In genomic region chr19:49533551-49534488, GRCh38 we compare ENCODE assay signal across 8 cellular contexts. TPM values are rescaled to one million over a fixed set of nuclear protein-coding genes. Genes with fewer than 3 reads are reported as not detected.
A peak's percentile ranks its signal among the peaks of the same experiment; 100 is the strongest.
DNase-seq lines count a peak whose midpoint lies in the region; ATAC-seq lines count a peak whose summit lies in the region.

No MANE protein-coding gene starts in this region.

- in situ Hi-C loops in G401 (cut with HindIII; ENCODE audit: low sequenced_read_pairs) = no loop called here

- peak overlapping the region; percentile 81 for H3K27ac Mint-ChIP-seq in activated CD4-positive, alpha-beta T cell treated with anti-CD3 and anti-CD28 coated beads, Interleukin-2, amount 10 ng/mL, durations not matched to agents 24 days and 14 days
- H3K27ac Mint-ChIP-seq in dendritic cell treated with granulocyte-macrophage colony-stimulating factor and Interleukin-4, amounts not matched to agents 40 ng/mL and 50 ng/mL, for 4 days = peak overlapping the region; percentile 71

- H3K9me3 Mint-ChIP-seq in activated CD4-positive, alpha-beta T cell treated with anti-CD3 and anti-CD28 coated beads, Interleukin-2, amount 10 ng/mL, durations not matched to agents 24 days and 14 days = no peaks in the 10 kb centered on the region
- H3K9me3 Mint-ChIP-seq in dendritic cell treated with granulocyte-macrophage colony-stimulating factor and Interleukin-4, amounts not matched to agents 40 ng/mL and 50 ng/mL, for 4 days = no peaks in the 10 kb centered on the region

- DNase-seq in G401 (ENCODE audit: low spot score) (peak; percentile 44), HCEC 1CT (peak; percentile 26), NCI-H2196 (lab: John Stamatoyannopoulos, UW; ENCODE audit: unreplicated experiment) (peak; percentile 76), lung microvascular endothelial cell (ENCODE audit: low read depth in 2 of 2) (peak; percentile 59 to 65)
- DNase-seq in activated CD4-positive, alpha-beta T cell treated with anti-CD3 and anti-CD28 coated beads, Interleukin-2, amount 10 ng/mL, durations not matched to agents 24 days and 14 days = peak; percentile 96
- DNase-seq in stimulated activated CD8-positive, alpha-beta memory T cell treated with anti-CD3 and anti-CD28 coated beads, Interleukin-15, amount 100 ng/mL, for 1 hour (ENCODE audit: low read depth) = peak; percentile 78

- peaks cover 18% of the 10 kb centered on the region for H3K4me1 Mint-ChIP-seq in activated CD4-positive, alpha-beta T cell treated with anti-CD3 and anti-CD28 coated beads, Interleukin-2, amount 10 ng/mL, durations not matched to agents 24 days and 14 days
- H3K4me1 Mint-ChIP-seq in dendritic cell treated with granulocyte-macrophage colony-stimulating factor and Interleukin-4, amounts not matched to agents 40 ng/mL and 50 ng/mL, for 4 days (ENCODE audit: low read depth) = peaks cover 51% of the 10 kb centered on the region

- H3K27me3 Mint-ChIP-seq in activated CD4-positive, alpha-beta T cell treated with anti-CD3 and anti-CD28 coated beads, Interleukin-2, amount 10 ng/mL, durations not matched to agents 24 days and 14 days = peaks cover 4% of the 10 kb centered on the region
- H3K27me3 Mint-ChIP-seq in dendritic cell treated with granulocyte-macrophage colony-stimulating factor and Interleukin-4, amounts not matched to agents 40 ng/mL and 50 ng/mL, for 4 days = peaks cover 29% of the 10 kb centered on the region

- peak overlapping the region; percentile 83 for H3K4me3 Mint-ChIP-seq in activated CD4-positive, alpha-beta T cell treated with anti-CD3 and anti-CD28 coated beads, Interleukin-2, amount 10 ng/mL, durations not matched to agents 24 days and 14 days
- peak overlapping the region; percentile 80 for H3K4me3 Mint-ChIP-seq in dendritic cell treated with granulocyte-macrophage colony-stimulating factor and Interleukin-4, amounts not matched to agents 40 ng/mL and 50 ng/mL, for 4 days

- intact Hi-C loops in activated CD4-positive, alpha-beta T cell treated with anti-CD3 and anti-CD28 coated beads, Interleukin-2, amount 10 ng/mL, durations not matched to agents 24 days and 14 days (cut with micrococcal nuclease) = no loop called here
- intact Hi-C loops in dendritic cell treated with granulocyte-macrophage colony-stimulating factor and Interleukin-4, amounts not matched to agents 40 ng/mL and 50 ng/mL, for 4 days (cut with micrococcal nuclease) = no loop called here

- no peak for ATAC-seq in GM18858 (IDR thresholded peaks at IDR 0.05; ENCODE audit: unreplicated experiment)

- H3K36me3 Mint-ChIP-seq in activated CD4-positive, alpha-beta T cell treated with anti-CD3 and anti-CD28 coated beads, Interleukin-2, amount 10 ng/mL, durations not matched to agents 24 days and 14 days (ENCODE audit: low read depth) = no peaks in the 10 kb centered on the region
- H3K36me3 Mint-ChIP-seq in dendritic cell treated with granulocyte-macrophage colony-stimulating factor and Interleukin-4, amounts not matched to agents 40 ng/mL and 50 ng/mL, for 4 days (ENCODE audit: low read depth) = peaks cover 98% of the 10 kb centered on the region

RNA-seq across cellular contexts. Expression of gene RCN3, which starts 6.0 kb away (rescaled TPM):
- 0.74 and 10.8 TPM in 2 replicates for total RNA-seq in G401 (2014; rRNA removed; shearing (Covaris generic))
- total RNA-seq in activated CD4-positive, alpha-beta T cell treated with anti-CD3 and anti-CD28 coated beads, Interleukin-2, amount 10 ng/mL, durations not matched to agents 24 days and 14 days = 2.0 and 4.3 TPM in 2 replicates
- total RNA-seq in lung microvascular endothelial cell = 6.3 and 13.3 TPM in 2 replicates

RNA-seq across cellular contexts. Expression of gene FCGRT, which starts 21.4 kb away (rescaled TPM):
- 29.8 and 35.9 TPM in 2 replicates for total RNA-seq in G401 (2014; rRNA removed; shearing (Covaris generic))
- total RNA-seq in activated CD4-positive, alpha-beta T cell treated with anti-CD3 and anti-CD28 coated beads, Interleukin-2, amount 10 ng/mL, durations not matched to agents 24 days and 14 days = 0.99 and 1.1 TPM in 2 replicates
- total RNA-seq in lung microvascular endothelial cell = 72.6 and 193 TPM in 2 replicates

RNA-seq across cellular contexts. Expression of gene RPS11, which starts 37.6 kb away (rescaled TPM):
- total RNA-seq in G401 (2014; rRNA removed; shearing (Covaris generic)) = 2,371 and 2,995 TPM in 2 replicates
- total RNA-seq in activated CD4-positive, alpha-beta T cell treated with anti-CD3 and anti-CD28 coated beads, Interleukin-2, amount 10 ng/mL, durations not matched to agents 24 days and 14 days = 2,059 and 2,078 TPM in 2 replicates
- total RNA-seq in lung microvascular endothelial cell = 2,677 and 3,620 TPM in 2 replicates

RNA-seq across cellular contexts. Expression of gene RPL13A, which starts 46.4 kb away (rescaled TPM):
- 2,624 and 3,787 TPM in 2 replicates for total RNA-seq in G401 (2014; rRNA removed; shearing (Covaris generic))
- total RNA-seq in activated CD4-positive, alpha-beta T cell treated with anti-CD3 and anti-CD28 coated beads, Interleukin-2, amount 10 ng/mL, durations not matched to agents 24 days and 14 days = 3,031 and 3,032 TPM in 2 replicates
- total RNA-seq in lung microvascular endothelial cell = 3,685 and 3,947 TPM in 2 replicates

RNA-seq across cellular contexts. Expression of gene NOSIP, which starts 46.5 kb away (rescaled TPM):
- total RNA-seq in G401 (2014; rRNA removed; shearing (Covaris generic)) = 69.6 and 97.3 TPM in 2 replicates
- total RNA-seq in activated CD4-positive, alpha-beta T cell treated with anti-CD3 and anti-CD28 coated beads, Interleukin-2, amount 10 ng/mL, durations not matched to agents 24 days and 14 days = 66.1 and 68.5 TPM in 2 replicates
- total RNA-seq in lung microvascular endothelial cell = 87.6 and 105 TPM in 2 replicates

Comparison
In these comparisons a context has a peak if more than half of its experiments do, and no peak if none do; other contexts are left out.
1. DNase-seq: peak in every context shown above with its lines; median percentile 96 in activated CD4-positive, alpha-beta T cell treated with anti-CD3 and anti-CD28 coated beads, Interleukin-2, amount 10 ng/mL, durations not matched to agents 24 days and 14 days; 78 in stimulated activated CD8-positive, alpha-beta memory T cell treated with anti-CD3 and anti-CD28 coated beads, Interleukin-15, amount 100 ng/mL, for 1 hour; 76 in NCI-H2196; 62 in lung microvascular endothelial cell; 44 in G401; 26 in HCEC 1CT.
2. RNA of gene FCGRT, which starts 21.4 kb away (total RNA-seq): 72.6 to 193 TPM in lung microvascular endothelial cell and 29.8 to 35.9 TPM in G401; 0.99 to 1.1 TPM in activated CD4-positive, alpha-beta T cell treated with anti-CD3 and anti-CD28 coated beads, Interleukin-2, amount 10 ng/mL, durations not matched to agents 24 days and 14 days; every median in the first group is over 10 times any median in the second.